ENCODE assay signal across 9 cellular contexts in genomic region chr11:123505546-123506299, GRCh38.
A peak's percentile ranks its signal among the peaks of the same experiment; 100 is the strongest.
DNase-seq lines count a peak whose midpoint lies in the region; ATAC-seq and TF ChIP-seq lines count a peak whose summit lies in the region.
"Had no signal": no experiment of that assay in that cellular context is flagged by ENCODE, and none has a peak within 500 bp of the region (broad histone marks: within the 10 kb centered on the region; RNA-seq: fewer than 3 reads in every experiment).

No MANE protein-coding gene starts in this region.

- H3K27ac Mint-ChIP-seq in naive thymus-derived CD8-positive, alpha-beta T cell: peak overlapping the region in 1 of 10 donors; percentile 9

- H3K4me1 Mint-ChIP-seq in naive thymus-derived CD8-positive, alpha-beta T cell: peaks cover 0 to 6% (median 3%) of the 10 kb centered on the region in 4 donors

- intact Hi-C loops in lower lobe of right lung (cut with DNase I): no loop called here

- H3K27ac ChIP-seq in lower lobe of right lung: no peak overlapping the region

- no peaks in the 10 kb centered on the region for H3K27me3 Mint-ChIP-seq in naive thymus-derived CD8-positive, alpha-beta T cell

- POLR2A ChIA-PET in naive thymus-derived CD8-positive, alpha-beta T cell (lab: Charles Lee): no interaction called here

- H3K4me1 ChIP-seq in endocrine pancreas (ENCODE audit: control insufficient read depth, insufficient read depth, low read length) (no peaks in the 10 kb centered on the region), lower lobe of right lung (no peaks in the 10 kb centered on the region)

- H3K36me3 Mint-ChIP-seq in naive thymus-derived CD8-positive, alpha-beta T cell: no peaks in the 10 kb centered on the region

- H3K9me3 Mint-ChIP-seq in naive thymus-derived CD8-positive, alpha-beta T cell: no peaks in the 10 kb centered on the region

- H3K36me3 ChIP-seq in endocrine pancreas (ENCODE audit: control insufficient read depth, insufficient read depth, low read length) (no peaks in the 10 kb centered on the region), lower lobe of right lung (no peaks in the 10 kb centered on the region)

- TF ChIP-seq CTCF in lower lobe of right lung (IDR thresholded peaks at IDR 0.05): no peak

- H3K9ac ChIP-seq in endocrine pancreas (ENCODE audit: control insufficient read depth, insufficient read depth, low read length): no peak overlapping the region

- no peaks in the 10 kb centered on the region for H3K27me3 ChIP-seq in endocrine pancreas (ENCODE audit: control insufficient read depth, insufficient read depth, low read length)
- H3K27me3 ChIP-seq in lower lobe of right lung (ENCODE audit: low read depth): no peaks in the 10 kb centered on the region

- H3K9me3 ChIP-seq in endocrine pancreas (ENCODE audit: control insufficient read depth, low read length) (no peaks in the 10 kb centered on the region), lower lobe of right lung (no peaks in the 10 kb centered on the region)

- peak overlapping the region; percentile 32 for H3K4me3 ChIP-seq in endocrine pancreas (ENCODE audit: control insufficient read depth, insufficient read depth, low read length)
- no peak overlapping the region for H3K4me3 ChIP-seq in lower lobe of right lung

- H3K4me3 Mint-ChIP-seq in naive thymus-derived CD8-positive, alpha-beta T cell: no peak overlapping the region

- ATAC-seq in GM19452 (IDR thresholded peaks at IDR 0.05; ENCODE audit: unreplicated experiment): peak; percentile 85
- peak; percentile 83 for ATAC-seq in HG03139 (IDR thresholded peaks at IDR 0.05; ENCODE audit: unreplicated experiment)
- ATAC-seq in lower lobe of right lung: no peak
- ATAC-seq in HG03469 (IDR thresholded peaks at IDR 0.05; ENCODE audit: unreplicated experiment): no peak
- ATAC-seq in naive thymus-derived CD8-positive, alpha-beta T cell: no peak

- DNase-seq in DMS79 (lab: John Stamatoyannopoulos, UW) (peak; percentile 78), NCI-H2196 (lab: John Stamatoyannopoulos, UW; ENCODE audit: unreplicated experiment) (no peak), lower lobe of right lung (no peak)
- no peak for DNase-seq in naive thymus-derived CD8-positive, alpha-beta T cell
- DNase-seq: stimulated activated naive CD4-positive, alpha-beta T cell had no signal

Comparison
In these comparisons a context has a peak if more than half of its experiments do, and no peak if none do; other contexts are left out.
1. ATAC-seq: peak in GM19452 (single experiment) and HG03139 (single experiment); none in lower lobe of right lung (0 of 2), HG03469 (single experiment) and naive thymus-derived CD8-positive, alpha-beta T cell (0 of 2).